In genomic region chr4:109728385-109728784, GRCh38 we compare ENCODE assay signal across 9 cellular contexts. TPM values are rescaled to one million over a fixed set of nuclear protein-coding genes. Genes with fewer than 3 reads are reported as not detected.
DNase-seq lines count a peak whose midpoint lies in the region; ATAC-seq, FAIRE-seq and TF ChIP-seq lines count a peak whose summit lies in the region.
"Had no signal": no experiment of that assay in that cellular context is flagged by ENCODE, and none has a peak within 500 bp of the region (broad histone marks: within the 10 kb centered on the region; RNA-seq: fewer than 3 reads in every experiment).

No MANE protein-coding gene starts in this region.

- no peak for TF ChIP-seq POLR2A in Peyer's patch (IDR thresholded peaks at IDR 0.05)

- POLR2A ChIA-PET in AG04449 (lab: Yijun Ruan, JAX) = no interaction called here
- POLR2A ChIA-PET in HEK293 (lab: Yijun Ruan, JAX) = no interaction called here

- H3K4me2 ChIP-seq in astrocyte (ENCODE audit: low read length) = peak overlapping the region; percentile 83

- no peaks in the 10 kb centered on the region for H3K9me3 Mint-ChIP-seq in astrocyte (ENCODE audit: unreplicated experiment)

- intact Hi-C loops in lower lobe of right lung (cut with DNase I) = no loop called here

- peak overlapping the region; percentile 88 for H3K4me3 Mint-ChIP-seq in astrocyte (ENCODE audit: unreplicated experiment)

- H3K4me3 ChIP-seq in AG04449 (ENCODE audit: low read depth, low read length) = peak overlapping the region; percentile 89
- peak overlapping the region; percentile 88 for H3K4me3 ChIP-seq in HEK293 (ENCODE audit: low read depth, low read length)
- H3K4me3 ChIP-seq in astrocyte (ENCODE audit: insufficient read depth, low read depth, low read length) = no peak overlapping the region
- H3K4me3 ChIP-seq in lower lobe of right lung = peak overlapping the region; percentile 76
- H3K4me3 ChIP-seq in Peyer's patch = peak overlapping the region in 2 of 4 donors; percentile 71 to 86

- H3K79me2 ChIP-seq in astrocyte (ENCODE audit: insufficient read depth, low read length) = peaks cover 25% of the 10 kb centered on the region

- H3K4me1 ChIP-seq in HEK293 (ENCODE audit: control insufficient read depth, insufficient read depth, low read length) = no peaks in the 10 kb centered on the region
- peaks cover 8% of the 10 kb centered on the region for H3K4me1 ChIP-seq in astrocyte (ENCODE audit: insufficient read depth, low read length)
- peaks cover 15% of the 10 kb centered on the region for H3K4me1 ChIP-seq in lower lobe of right lung
- peaks cover 0 to 13% (median 0%) of the 10 kb centered on the region in 4 donors for H3K4me1 ChIP-seq in Peyer's patch

- H3K27ac ChIP-seq in HEK293 (ENCODE audit: extremely low read depth, low read depth, low read length) (no peak overlapping the region), astrocyte (ENCODE audit: low read depth, low read length) (no peak overlapping the region), lower lobe of right lung (no peak overlapping the region), Peyer's patch (no peak overlapping the region)

- H3K36me3 ChIP-seq in HEK293 (ENCODE audit: control insufficient read depth in 2 of 2, insufficient read depth in 1 of 2, low read length in 2 of 2) (peaks cover 0 to 13% of the 10 kb centered on the region in 2 experiments; a peak in 1 of 3 replicates), astrocyte (ENCODE audit: insufficient read depth, low read length) (no peaks in the 10 kb centered on the region), lower lobe of right lung (no peaks in the 10 kb centered on the region), Peyer's patch (peaks cover 0 to 5% (median 0%) of the 10 kb centered on the region in 3 donors)

- no peaks in the 10 kb centered on the region for H3K36me3 Mint-ChIP-seq in astrocyte (ENCODE audit: low read depth, unreplicated experiment)

- peaks cover 4% of the 10 kb centered on the region for H3K4me1 Mint-ChIP-seq in astrocyte (ENCODE audit: low read depth, unreplicated experiment)

- FAIRE-seq in astrocyte (lab: Jason Lieb, UNC) = no peak

- H3K27me3 ChIP-seq in astrocyte (ENCODE audit: insufficient read depth, low read length) (no peaks in the 10 kb centered on the region), lower lobe of right lung (ENCODE audit: low read depth) (no peaks in the 10 kb centered on the region), Peyer's patch (no peaks in the 10 kb centered on the region)

- TF ChIP-seq CTCF in AG04449 (IDR thresholded peaks at IDR 0.05; ENCODE audit: insufficient read depth, low read length, missing control alignments) (no peak), HEK293 (tag by site-specific recombination; IDR thresholded peaks at IDR 0.05) (no peak), astrocyte (IDR thresholded peaks at IDR 0.05; ENCODE audit: insufficient read depth, low read depth, low read length) (no peak), lower lobe of right lung (IDR thresholded peaks at IDR 0.05) (no peak), Peyer's patch (IDR thresholded peaks at IDR 0.05) (no peak)

- CTCF ChIA-PET in AG04449 (lab: Yijun Ruan, JAX) = interaction anchor here (1.5 kb wide), 1 partner anchor 25 kb away, joined by 6 read pairs; the partner anchor contains the start of gene CASP6
- CTCF ChIA-PET in HEK293 (lab: Yijun Ruan, JAX) = no interaction called here

- H2AFZ ChIP-seq in astrocyte (ENCODE audit: low read depth, low read length) = no peak overlapping the region

- ATAC-seq in lower lobe of right lung = no peak
- no peak for ATAC-seq in GM21576 (IDR thresholded peaks at IDR 0.05; ENCODE audit: unreplicated experiment)
- no peak for ATAC-seq in GM19395 (IDR thresholded peaks at IDR 0.05; ENCODE audit: unreplicated experiment)

- no peaks in the 10 kb centered on the region for H4K20me1 ChIP-seq in astrocyte (ENCODE audit: insufficient read depth, low read length)

- no peaks in the 10 kb centered on the region for H3K27me3 Mint-ChIP-seq in astrocyte (ENCODE audit: low read depth, unreplicated experiment)

- DNase-seq in AG04449 (ENCODE audit: low read depth, low spot score) (no peak), astrocyte (ENCODE audit: low read depth) (no peak), lower lobe of right lung (no peak), NCI-H226 (no peak), Peyer's patch (no peak)
- DNase-seq: NCI-H1417 treated with DMSO at 0.1 percent for 48 hours had no signal

- no peak overlapping the region for H3K9ac ChIP-seq in astrocyte (ENCODE audit: low read length)

- H3K27ac Mint-ChIP-seq in astrocyte (ENCODE audit: unreplicated experiment) = no peak overlapping the region

- H3K9me3 ChIP-seq in HEK293 (ENCODE audit: control insufficient read depth, insufficient read depth, low read depth, low read length) (no peaks in the 10 kb centered on the region), astrocyte (ENCODE audit: insufficient read depth, low read depth, low read length) (no peaks in the 10 kb centered on the region), lower lobe of right lung (no peaks in the 10 kb centered on the region), Peyer's patch (no peaks in the 10 kb centered on the region)

TF ChIP-seq in HEK293, 187 proteins besides CTCF, POLR2A, EP300 and RAD21:
- TF ChIP-seq ZSCAN5A (tag by site-specific recombination; IDR thresholded peaks at IDR 0.05) = no peak
- peak; percentile 56 for TF ChIP-seq SCRT2 (tag by site-specific recombination; IDR thresholded peaks at IDR 0.05)

RNA-seq across cellular contexts. Expression of gene PLA2G12A, which starts 1.5 kb away (rescaled TPM):
- total RNA-seq in astrocyte = 17.8 and 22.5 TPM in 2 replicates
- total RNA-seq in lower lobe of right lung = 32.0 TPM
- total RNA-seq in Peyer's patch = 10 to 100 TPM; 14.9 to 37.0 (median 28.4) TPM

RNA-seq across cellular contexts. Expression of gene CASP6, which starts 25.1 kb away (rescaled TPM):
- total RNA-seq in astrocyte (20.6 and 25.2 TPM in 2 replicates), lower lobe of right lung (22.5 TPM), Peyer's patch (100 to 1,000 TPM in 1 of 4 donors, 10 to 100 TPM in 3; 43.7 to 132 (median 69.3) TPM)
